ENCODE assay signal across 8 cellular contexts in the genomic region with DNA sequence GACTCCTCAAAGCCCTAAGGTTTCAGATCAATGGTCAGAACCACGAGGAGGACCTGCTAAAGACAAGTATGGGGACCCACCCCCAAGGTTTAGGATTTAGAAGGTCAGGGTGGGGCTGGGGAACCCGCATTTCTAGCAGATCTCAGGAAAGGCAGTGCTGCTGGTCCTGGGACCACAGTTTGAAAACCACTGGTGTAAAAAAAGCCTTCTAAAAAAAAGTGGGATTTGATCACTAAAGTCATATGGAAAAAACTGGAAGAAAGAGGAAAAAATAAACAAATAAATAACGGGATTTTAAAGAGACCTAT. TPM values are rescaled to one million over a fixed set of nuclear protein-coding genes. Genes with fewer than 3 reads are reported as not detected.
DNase-seq lines count a peak whose midpoint lies in the region; ATAC-seq and TF ChIP-seq lines count a peak whose summit lies in the region.

No MANE protein-coding gene starts in this region.

- peaks cover 3% of the 10 kb centered on the region in 2 donors for H3K36me3 Mint-ChIP-seq in activated T-cell treated with anti-CD3 and anti-CD28 coated beads, Interleukin-2, amount 50 U/mL, for 72 hours (ENCODE audit: insufficient read depth in 2 of 2)

- H3K4me1 ChIP-seq in ascending aorta (peaks cover 0 to 4% of the 10 kb centered on the region in 2 donors), liver (ENCODE audit: control insufficient read depth in 4 of 4, insufficient read depth in 4 of 4, low read length in 3 of 4) (peaks cover 0 to 12% (median 4%) of the 10 kb centered on the region in 4 donors), tibial nerve (peaks cover 0 to 23% (median 0%) of the 10 kb centered on the region in 4 donors)

- TF ChIP-seq POLR2A in tibial nerve (IDR thresholded peaks at IDR 0.05), result no peak

- no peaks in the 10 kb centered on the region for H3K27me3 Mint-ChIP-seq in activated T-cell treated with anti-CD3 and anti-CD28 coated beads, Interleukin-2, amount 50 U/mL, for 72 hours (ENCODE audit: low read depth)

- peaks cover 24% of the 10 kb centered on the region for H3K4me1 Mint-ChIP-seq in activated T-cell treated with anti-CD3 and anti-CD28 coated beads, Interleukin-2, amount 50 U/mL, for 72 hours (ENCODE audit: low read depth)

- H3K9me3 Mint-ChIP-seq in activated T-cell treated with anti-CD3 and anti-CD28 coated beads, Interleukin-2, amount 50 U/mL, for 72 hours, result peaks cover 0 to 2% of the 10 kb centered on the region in 2 donors

- WGBS in liver, result 41% methylated on average over 3 of the region's 3 CpGs
- 23 to 28% methylated on average over 3 of the region's 3 CpGs for WGBS in tibial nerve, 2 donors

- no peak for DNase-seq in activated T-cell treated with anti-CD3 and anti-CD28 coated beads, Interleukin-2, amount 50 U/mL, for 72 hours
- no peak for DNase-seq in activated T-cell treated with anti-CD3 and anti-CD28 coated beads, Interleukin-2, amount 50 U/mL, for 1 hour
- no peak for DNase-seq in ascending aorta (ENCODE audit: low spot score in 2 of 2)
- DNase-seq in tibial nerve (ENCODE audit: low spot score in 2 of 2), result no peak
- DNase-seq in T1000 (lab: John Stamatoyannopoulos, UW), result no peak
- no peak for DNase-seq in effector CD8-positive, alpha-beta T cell (lab: John Stamatoyannopoulos, UW)
- DNase-seq in NK-92 treated with Interleukin-12 subunit alpha and Interleukin-12 subunit beta, amount 100 ng/mL, for 24 hours (lab: John Stamatoyannopoulos, UW), result no peak

- H3K9ac ChIP-seq in liver (ENCODE audit: low read depth in 1 of 2, low read length in 2 of 2), result peak overlapping the region in 1 of 2 donors; percentile 28

- no peaks in the 10 kb centered on the region for H3K27me3 ChIP-seq in ascending aorta
- no peaks in the 10 kb centered on the region for H3K27me3 ChIP-seq in liver (ENCODE audit: control insufficient read depth in 4 of 4, insufficient read depth in 4 of 4, low read length in 3 of 4)
- no peaks in the 10 kb centered on the region for H3K27me3 ChIP-seq in tibial nerve

- peak overlapping the region; percentile 97 to 98 for H3K4me3 Mint-ChIP-seq in activated T-cell treated with anti-CD3 and anti-CD28 coated beads, Interleukin-2, amount 50 U/mL, for 72 hours

- no peaks in the 10 kb centered on the region for H3K36me3 ChIP-seq in ascending aorta
- H3K36me3 ChIP-seq in liver (ENCODE audit: control insufficient read depth in 4 of 4, insufficient read depth in 3 of 4, low read depth in 1 of 4, low read length in 3 of 4), result no peaks in the 10 kb centered on the region
- H3K36me3 ChIP-seq in tibial nerve, result no peaks in the 10 kb centered on the region

- no peak for TF ChIP-seq RAD21 in liver (IDR thresholded peaks at IDR 0.05)

- peak overlapping the region; percentile 99 for H3K27ac Mint-ChIP-seq in activated T-cell treated with anti-CD3 and anti-CD28 coated beads, Interleukin-2, amount 50 U/mL, for 72 hours

- intact Hi-C loops in ascending aorta (cut with DNase I), result loop anchor here (5.0 kb wide), 3 partner anchors 91 to 394 kb away; a partner anchor contains a TSS

- no peak for ATAC-seq in activated T-cell treated with anti-CD3 and anti-CD28 coated beads, Interleukin-2, amount 50 U/mL, for 72 hours (replicated peaks in 1 of 2)

- H3K27ac ChIP-seq in ascending aorta (peak overlapping the region; percentile 93 to 94), liver (ENCODE audit: low read depth in 1 of 2, low read length in 2 of 2) (peak overlapping the region; percentile 53 to 63), tibial nerve (peak overlapping the region; percentile 83 to 96 (median 92))

- TF ChIP-seq CTCF in ascending aorta (IDR thresholded peaks at IDR 0.05) (no peak), liver (IDR thresholded peaks at IDR 0.05; ENCODE audit: low read depth, low read length, missing input control) (no peak), tibial nerve (IDR thresholded peaks at IDR 0.05) (no peak)

- no peaks in the 10 kb centered on the region for H3K9me3 ChIP-seq in ascending aorta
- H3K9me3 ChIP-seq in liver (ENCODE audit: control insufficient read depth in 4 of 4, low read length in 3 of 4), result no peaks in the 10 kb centered on the region
- no peaks in the 10 kb centered on the region for H3K9me3 ChIP-seq in tibial nerve

- no peak for TF ChIP-seq EP300 in tibial nerve (IDR thresholded peaks at IDR 0.05)

- H3K4me3 ChIP-seq in ascending aorta, result peak overlapping the region; percentile 79 to 85
- H3K4me3 ChIP-seq in liver (ENCODE audit: low read depth in 1 of 3, low read length in 3 of 3), result peak overlapping the region in 2 of 3 donors; percentile 78 to 99
- H3K4me3 ChIP-seq in tibial nerve, result peak overlapping the region; percentile 69 to 92 (median 88)

TF ChIP-seq in liver, 16 proteins besides CTCF, POLR2A, EP300 and RAD21:
- TF ChIP-seq, protein P1, sequence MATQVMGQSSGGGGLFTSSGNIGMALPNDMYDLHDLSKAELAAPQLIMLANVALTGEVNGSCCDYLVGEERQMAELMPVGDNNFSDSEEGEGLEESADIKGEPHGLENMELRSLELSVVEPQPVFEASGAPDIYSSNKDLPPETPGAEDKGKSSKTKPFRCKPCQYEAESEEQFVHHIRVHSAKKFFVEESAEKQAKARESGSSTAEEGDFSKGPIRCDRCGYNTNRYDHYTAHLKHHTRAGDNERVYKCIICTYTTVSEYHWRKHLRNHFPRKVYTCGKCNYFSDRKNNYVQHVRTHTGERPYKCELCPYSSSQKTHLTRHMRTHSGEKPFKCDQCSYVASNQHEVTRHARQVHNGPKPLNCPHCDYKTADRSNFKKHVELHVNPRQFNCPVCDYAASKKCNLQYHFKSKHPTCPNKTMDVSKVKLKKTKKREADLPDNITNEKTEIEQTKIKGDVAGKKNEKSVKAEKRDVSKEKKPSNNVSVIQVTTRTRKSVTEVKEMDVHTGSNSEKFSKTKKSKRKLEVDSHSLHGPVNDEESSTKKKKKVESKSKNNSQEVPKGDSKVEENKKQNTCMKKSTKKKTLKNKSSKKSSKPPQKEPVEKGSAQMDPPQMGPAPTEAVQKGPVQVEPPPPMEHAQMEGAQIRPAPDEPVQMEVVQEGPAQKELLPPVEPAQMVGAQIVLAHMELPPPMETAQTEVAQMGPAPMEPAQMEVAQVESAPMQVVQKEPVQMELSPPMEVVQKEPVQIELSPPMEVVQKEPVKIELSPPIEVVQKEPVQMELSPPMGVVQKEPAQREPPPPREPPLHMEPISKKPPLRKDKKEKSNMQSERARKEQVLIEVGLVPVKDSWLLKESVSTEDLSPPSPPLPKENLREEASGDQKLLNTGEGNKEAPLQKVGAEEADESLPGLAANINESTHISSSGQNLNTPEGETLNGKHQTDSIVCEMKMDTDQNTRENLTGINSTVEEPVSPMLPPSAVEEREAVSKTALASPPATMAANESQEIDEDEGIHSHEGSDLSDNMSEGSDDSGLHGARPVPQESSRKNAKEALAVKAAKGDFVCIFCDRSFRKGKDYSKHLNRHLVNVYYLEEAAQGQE (IDR thresholded peaks at IDR 0.05), result no peak
- TF ChIP-seq YY1 (IDR thresholded peaks at IDR 0.05) (no peak), FOXA1 (IDR thresholded peaks at IDR 0.05) (no peak), NR2F2 (IDR thresholded peaks at IDR 0.05) (no peak), RXRA (IDR thresholded peaks at IDR 0.05) (no peak), HNF4G (IDR thresholded peaks at IDR 0.05) (no peak), HNF4A (conservative IDR thresholded peaks at IDR 0.05) (no peak)
- TF ChIP-seq, protein P2, sequence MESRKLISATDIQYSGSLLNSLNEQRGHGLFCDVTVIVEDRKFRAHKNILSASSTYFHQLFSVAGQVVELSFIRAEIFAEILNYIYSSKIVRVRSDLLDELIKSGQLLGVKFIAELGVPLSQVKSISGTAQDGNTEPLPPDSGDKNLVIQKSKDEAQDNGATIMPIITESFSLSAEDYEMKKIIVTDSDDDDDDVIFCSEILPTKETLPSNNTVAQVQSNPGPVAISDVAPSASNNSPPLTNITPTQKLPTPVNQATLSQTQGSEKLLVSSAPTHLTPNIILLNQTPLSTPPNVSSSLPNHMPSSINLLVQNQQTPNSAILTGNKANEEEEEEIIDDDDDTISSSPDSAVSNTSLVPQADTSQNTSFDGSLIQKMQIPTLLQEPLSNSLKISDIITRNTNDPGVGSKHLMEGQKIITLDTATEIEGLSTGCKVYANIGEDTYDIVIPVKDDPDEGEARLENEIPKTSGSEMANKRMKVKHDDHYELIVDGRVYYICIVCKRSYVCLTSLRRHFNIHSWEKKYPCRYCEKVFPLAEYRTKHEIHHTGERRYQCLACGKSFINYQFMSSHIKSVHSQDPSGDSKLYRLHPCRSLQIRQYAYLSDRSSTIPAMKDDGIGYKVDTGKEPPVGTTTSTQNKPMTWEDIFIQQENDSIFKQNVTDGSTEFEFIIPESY (IDR thresholded peaks at IDR 0.05), result no peak
- TF ChIP-seq, protein P3, sequence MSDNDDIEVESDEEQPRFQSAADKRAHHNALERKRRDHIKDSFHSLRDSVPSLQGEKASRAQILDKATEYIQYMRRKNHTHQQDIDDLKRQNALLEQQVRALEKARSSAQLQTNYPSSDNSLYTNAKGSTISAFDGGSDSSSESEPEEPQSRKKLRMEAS (IDR thresholded peaks at IDR 0.05), result no peak

RNA-seq across cellular contexts. Expression of a gene that starts 0.8 kb away (rescaled TPM):
- 10 to 100 TPM; 32.3 to 34.5 TPM for total RNA-seq in activated T-cell treated with anti-CD3 and anti-CD28 coated beads, Interleukin-2, amount 50 U/mL, for 72 hours
- 111 TPM for total RNA-seq in ascending aorta
- 10 to 100 TPM; 14.2 to 19.8 TPM for total RNA-seq in liver
- 10 to 100 TPM in 1 of 2 donors, 1 to 10 TPM in 1; 9.3 to 11.2 TPM for polyA plus RNA-seq in liver
- 10 to 100 TPM; 36.1 to 54.8 (median 46.3) TPM for total RNA-seq in tibial nerve
